Comparison of ENCODE assay signal across 13 cellular contexts in genomic region chr2:217085543-217085942, GRCh38.
A peak's percentile ranks its signal among the peaks of the same experiment; 100 is the strongest.
DNase-seq lines count a peak whose midpoint lies in the region; ATAC-seq and TF ChIP-seq lines count a peak whose summit lies in the region.
"Had no signal": no experiment of that assay in that cellular context is flagged by ENCODE, and none has a peak within 500 bp of the region (broad histone marks: within the 10 kb centered on the region; RNA-seq: fewer than 3 reads in every experiment).

No MANE protein-coding gene starts in this region.

- H3K36me3 Mint-ChIP-seq in activated naive CD8-positive, alpha-beta T cell treated with anti-CD3 and anti-CD28 coated beads, Interleukin-2, amount 50 U/mL, for 24 hours (ENCODE audit: low read depth): no peaks in the 10 kb centered on the region
- H3K36me3 Mint-ChIP-seq in activated naive CD4-positive, alpha-beta T cell treated with anti-CD3 and anti-CD28 coated beads, Interleukin-2, amount 10 ng/mL, durations not matched to agents 7 days and 5 days: no peaks in the 10 kb centered on the region
- H3K36me3 Mint-ChIP-seq: CD14-positive monocyte, T-cell had no signal

- TF ChIP-seq CTCF in AG10803 (conservative IDR thresholded peaks at IDR 0.05; ENCODE audit: low read length) (0 out of 2 replicates have a peak, but pooled peaks have one; percentile 12), GM13977 (IDR thresholded peaks at IDR 0.05; ENCODE audit: extremely low read depth, insufficient read depth, missing control alignments) (peak; percentile 24), left lung (IDR thresholded peaks at IDR 0.05) (no peak)

- H3K9me3 ChIP-seq in left lung: no peaks in the 10 kb centered on the region
- H3K9me3 ChIP-seq: psoas muscle had no signal

- H3K36me3 ChIP-seq in left lung: no peaks in the 10 kb centered on the region

- H3K4me3 ChIP-seq in AG10803 (ENCODE audit: low read length) (no peak overlapping the region), left lung (no peak overlapping the region)
- H3K4me3 ChIP-seq: psoas muscle had no signal

- DNase-seq in AG10803 (ENCODE audit: low read depth) (peak; percentile 48), GM13977 (ENCODE audit: low spot score) (no peak), left lung (no peak), NK-92 (lab: John Stamatoyannopoulos, UW; ENCODE audit: unreplicated experiment) (no peak), NCI-H1417 treated with DMSO at 0.1 percent for 48 hours (lab: John Stamatoyannopoulos, UW) (no peak), NCI-H82 treated with DMSO at 0.1 percent for 48 hours (lab: John Stamatoyannopoulos, UW; ENCODE audit: unreplicated experiment) (no peak)
- DNase-seq in activated naive CD8-positive, alpha-beta T cell treated with anti-CD3 and anti-CD28 coated beads, Interleukin-2, amount 50 U/mL, for 24 hours: peak; percentile 36
- no peak for DNase-seq in activated naive CD4-positive, alpha-beta T cell treated with anti-CD3 and anti-CD28 coated beads, Interleukin-2, amount 10 ng/mL, durations not matched to agents 7 days and 5 days
- DNase-seq: kidney, NCI-H1436, psoas muscle, T-cell had no signal

- H3K27ac ChIP-seq in left lung: no peak overlapping the region
- H3K27ac ChIP-seq: psoas muscle had no signal

- ATAC-seq in activated naive CD8-positive, alpha-beta T cell treated with anti-CD3 and anti-CD28 coated beads, Interleukin-2, amount 50 U/mL, for 24 hours: peak; percentile 38
- ATAC-seq in left lung: peak; percentile 38
- ATAC-seq: T-cell had no signal

- intact Hi-C loops in left lung (cut with DNase I): no loop called here

- no peaks in the 10 kb centered on the region for H3K9me3 Mint-ChIP-seq in activated naive CD8-positive, alpha-beta T cell treated with anti-CD3 and anti-CD28 coated beads, Interleukin-2, amount 50 U/mL, for 24 hours
- H3K9me3 Mint-ChIP-seq in activated naive CD4-positive, alpha-beta T cell treated with anti-CD3 and anti-CD28 coated beads, Interleukin-2, amount 10 ng/mL, durations not matched to agents 7 days and 5 days: no peaks in the 10 kb centered on the region
- H3K9me3 Mint-ChIP-seq: CD14-positive monocyte, T-cell had no signal

- H3K4me1 ChIP-seq in left lung: peaks cover 0 to 6% of the 10 kb centered on the region in 2 donors
- H3K4me1 ChIP-seq: psoas muscle had no signal

- peaks cover 6% of the 10 kb centered on the region for H3K27me3 Mint-ChIP-seq in activated naive CD8-positive, alpha-beta T cell treated with anti-CD3 and anti-CD28 coated beads, Interleukin-2, amount 50 U/mL, for 24 hours
- H3K27me3 Mint-ChIP-seq in activated naive CD4-positive, alpha-beta T cell treated with anti-CD3 and anti-CD28 coated beads, Interleukin-2, amount 10 ng/mL, durations not matched to agents 7 days and 5 days: peaks cover 17% of the 10 kb centered on the region
- H3K27me3 Mint-ChIP-seq: T-cell had no signal

- H3K27me3 ChIP-seq in left lung: no peaks in the 10 kb centered on the region

- CTCF ChIA-PET in activated naive CD4-positive, alpha-beta T cell treated with anti-CD3 and anti-CD28 coated beads, Interleukin-2, amount 10 ng/mL, durations not matched to agents 7 days and 5 days (lab: Charles Lee): interaction anchor here (0.6 to 2.1 kb wide), 3 partner anchors 20 to 442 kb away, joined by 5 to 6 read pairs (median 5); no protein-coding TSS in a partner anchor

- in situ Hi-C loops in GM13977 (cut with MboI; ENCODE audit: low pct_unique_long_range_greater_than_20kb, low sequenced_read_pairs, unreplicated experiment): no loop called here

- peaks cover 50% of the 10 kb centered on the region for H3K4me1 Mint-ChIP-seq in activated naive CD8-positive, alpha-beta T cell treated with anti-CD3 and anti-CD28 coated beads, Interleukin-2, amount 50 U/mL, for 24 hours
- peaks cover 16% of the 10 kb centered on the region for H3K4me1 Mint-ChIP-seq in activated naive CD4-positive, alpha-beta T cell treated with anti-CD3 and anti-CD28 coated beads, Interleukin-2, amount 10 ng/mL, durations not matched to agents 7 days and 5 days

- H3K4me3 Mint-ChIP-seq in activated naive CD8-positive, alpha-beta T cell treated with anti-CD3 and anti-CD28 coated beads, Interleukin-2, amount 50 U/mL, for 24 hours: no peak overlapping the region
- no peak overlapping the region for H3K4me3 Mint-ChIP-seq in activated naive CD4-positive, alpha-beta T cell treated with anti-CD3 and anti-CD28 coated beads, Interleukin-2, amount 10 ng/mL, durations not matched to agents 7 days and 5 days
- H3K4me3 Mint-ChIP-seq: T-cell had no signal

- peak overlapping the region; percentile 80 for H3K27ac Mint-ChIP-seq in activated naive CD8-positive, alpha-beta T cell treated with anti-CD3 and anti-CD28 coated beads, Interleukin-2, amount 50 U/mL, for 24 hours
- no peak overlapping the region for H3K27ac Mint-ChIP-seq in activated naive CD4-positive, alpha-beta T cell treated with anti-CD3 and anti-CD28 coated beads, Interleukin-2, amount 10 ng/mL, durations not matched to agents 7 days and 5 days
- H3K27ac Mint-ChIP-seq: T-cell had no signal

Comparison
In these comparisons a context has a peak if more than half of its experiments do, and no peak if none do; other contexts are left out.
1. DNase-seq: peak in AG10803 (single experiment) and activated naive CD8-positive, alpha-beta T cell treated with anti-CD3 and anti-CD28 coated beads, Interleukin-2, amount 50 U/mL, for 24 hours (single experiment); none in GM13977 (single experiment), left lung (0 of 2), NK-92 (single experiment), NCI-H1417 treated with DMSO at 0.1 percent for 48 hours (single experiment), activated naive CD4-positive, alpha-beta T cell treated with anti-CD3 and anti-CD28 coated beads, Interleukin-2, amount 10 ng/mL, durations not matched to agents 7 days and 5 days (single experiment) and NCI-H82 treated with DMSO at 0.1 percent for 48 hours (single experiment).
2. CTCF ChIP-seq: peak in AG10803 (single experiment) and GM13977 (single experiment); none in left lung (0 of 2).